Comparison of ENCODE assay signal across 14 cellular contexts in the genomic region with DNA sequence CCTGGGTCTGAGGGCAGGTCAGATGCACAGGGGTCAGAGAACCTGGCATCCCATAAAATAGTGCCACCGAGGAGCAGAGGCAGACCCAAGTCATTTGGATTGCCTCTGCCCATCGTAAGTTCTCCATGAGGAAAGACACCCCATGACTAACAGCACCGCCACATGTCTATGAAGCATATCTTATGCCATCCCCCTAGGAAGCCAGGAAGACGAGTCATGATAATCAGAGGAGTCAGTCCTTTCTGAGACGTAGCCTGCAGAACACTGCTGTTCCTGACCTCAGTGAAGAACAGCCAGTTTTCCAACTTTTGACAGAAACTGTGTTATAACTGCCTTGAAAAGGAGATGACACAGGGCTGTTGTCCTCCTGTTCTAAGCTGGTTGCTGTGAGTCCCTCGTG. TPM values are rescaled to one million over a fixed set of nuclear protein-coding genes. Genes with fewer than 3 reads are reported as not detected.
DNase-seq lines count a peak whose midpoint lies in the region; ATAC-seq and TF ChIP-seq lines count a peak whose summit lies in the region.
"Had no signal": no experiment of that assay in that cellular context is flagged by ENCODE, and none has a peak within 500 bp of the region (broad histone marks: within the 10 kb centered on the region; RNA-seq: fewer than 3 reads in every experiment).

No MANE protein-coding gene starts in this region.

- no peaks in the 10 kb centered on the region for H3K4me1 Mint-ChIP-seq in CD4-positive, alpha-beta memory T cell

- peaks cover 0 to 4% (median 0%) of the 10 kb centered on the region in 8 donors for H3K9me3 Mint-ChIP-seq in CD4-positive, alpha-beta memory T cell
- H3K9me3 Mint-ChIP-seq: activated CD4-positive, alpha-beta T cell treated with anti-CD3 and anti-CD28 coated beads, Interleukin-2, amount 10 ng/mL, durations not matched to agents 24 days and 14 days; activated T-cell treated with anti-CD3 and anti-CD28 coated beads, Interleukin-2, amount 50 U/mL, for 72 hours; type B pancreatic cell had no signal

- no peak for ATAC-seq in HG03159 (IDR thresholded peaks at IDR 0.05; ENCODE audit: unreplicated experiment)
- ATAC-seq: activated T-cell treated with anti-CD3 and anti-CD28 coated beads, Interleukin-2, amount 50 U/mL, for 72 hours had no signal

- H3K9me3 ChIP-seq in AG04450 (ENCODE audit: control insufficient read depth, insufficient read depth, low read length), result no peaks in the 10 kb centered on the region
- H3K9me3 ChIP-seq in CD4-positive, alpha-beta memory T cell (ENCODE audit: control insufficient read depth in 1 of 2, low read length in 2 of 2), result no peaks in the 10 kb centered on the region

- peaks cover 0 to 2% of the 10 kb centered on the region in 2 donors for H3K27me3 Mint-ChIP-seq in CD4-positive, alpha-beta memory T cell
- H3K27me3 Mint-ChIP-seq: activated CD4-positive, alpha-beta T cell treated with anti-CD3 and anti-CD28 coated beads, Interleukin-2, amount 10 ng/mL, durations not matched to agents 24 days and 14 days; type B pancreatic cell had no signal

- TF ChIP-seq CTCF in AG04450 (IDR thresholded peaks at IDR 0.05; ENCODE audit: low read depth, low read length), result no peak

- intact Hi-C loops in CD4-positive, alpha-beta memory T cell (cut with micrococcal nuclease), result no loop called here

- H3K27ac ChIP-seq in AG04450 (ENCODE audit: low read depth, low read length), result peak overlapping the region; percentile 77
- H3K27ac ChIP-seq in CD4-positive, alpha-beta memory T cell (ENCODE audit: low read depth, low read length), result no peak overlapping the region

- H3K27me3 ChIP-seq in AG04450 (ENCODE audit: control insufficient read depth, insufficient read depth, low read length), result no peaks in the 10 kb centered on the region
- no peaks in the 10 kb centered on the region for H3K27me3 ChIP-seq in CD4-positive, alpha-beta memory T cell (ENCODE audit: insufficient read depth, low read length)

- H3K4me1 ChIP-seq in CD4-positive, alpha-beta memory T cell (ENCODE audit: insufficient read depth, low read length), result no peaks in the 10 kb centered on the region

- H3K36me3 ChIP-seq in CD4-positive, alpha-beta memory T cell (ENCODE audit: insufficient read depth, low read length), result no peaks in the 10 kb centered on the region

- H3K27ac Mint-ChIP-seq in CD4-positive, alpha-beta memory T cell, result no peak overlapping the region
- H3K27ac Mint-ChIP-seq: activated CD4-positive, alpha-beta T cell treated with anti-CD3 and anti-CD28 coated beads, Interleukin-2, amount 10 ng/mL, durations not matched to agents 24 days and 14 days; activated T-cell treated with anti-CD3 and anti-CD28 coated beads, Interleukin-2, amount 50 U/mL, for 72 hours; type B pancreatic cell had no signal

- H3K4me3 ChIP-seq in AG04450 (ENCODE audit: low read depth, low read length), result no peak overlapping the region
- H3K4me3 ChIP-seq in CD4-positive, alpha-beta memory T cell (ENCODE audit: low read length in 2 of 2), result no peak overlapping the region

- DNase-seq in AG04450 (ENCODE audit: low read depth, low spot score) (peak; percentile 47), HS-5 (ENCODE audit: low read depth) (peak; percentile 56), astrocyte of the hippocampus (ENCODE audit: low read depth, low spot score) (peak; percentile 29), hepatic stellate cell (ENCODE audit: low spot score) (peak; percentile 58), DMS153 treated with DMSO at 0.1 percent for 48 hours (lab: John Stamatoyannopoulos, UW; ENCODE audit: unreplicated experiment) (no peak), cerebellar nuclear complex (lab: John Stamatoyannopoulos, UW) (no peak)
- no peak for DNase-seq in CD4-positive, alpha-beta memory T cell
- DNase-seq: activated CD4-positive, alpha-beta T cell treated with anti-CD3 and anti-CD28 coated beads, Interleukin-2, amount 10 ng/mL, durations not matched to agents 24 days and 14 days; activated T-cell treated with anti-CD3 and anti-CD28 coated beads, Interleukin-2, amount 50 U/mL, for 72 hours; aorta; NCI-H345 had no signal

- H3K4me3 Mint-ChIP-seq in CD4-positive, alpha-beta memory T cell, result no peak overlapping the region
- H3K4me3 Mint-ChIP-seq: activated CD4-positive, alpha-beta T cell treated with anti-CD3 and anti-CD28 coated beads, Interleukin-2, amount 10 ng/mL, durations not matched to agents 24 days and 14 days; activated T-cell treated with anti-CD3 and anti-CD28 coated beads, Interleukin-2, amount 50 U/mL, for 72 hours; type B pancreatic cell had no signal

- POLR2A ChIA-PET in AG04450 (lab: Yijun Ruan, JAX), result no interaction called here
- POLR2A ChIA-PET in CD4-positive, alpha-beta memory T cell (lab: Charles Lee; ENCODE audit: partially characterized antibody), result no interaction called here

- CTCF ChIA-PET in AG04450 (lab: Charles Lee), result no interaction called here
- CTCF ChIA-PET in CD4-positive, alpha-beta memory T cell (lab: Charles Lee; ENCODE audit: partially characterized antibody), result no interaction called here

- no peaks in the 10 kb centered on the region for H3K36me3 Mint-ChIP-seq in CD4-positive, alpha-beta memory T cell

RNA-seq across cellular contexts. Expression of a gene that starts 51.2 kb away (rescaled TPM):
- polyA plus RNA-seq in AG04450 (2011; rRNA removed), result 0.35 and 0.36 TPM in 2 replicates
- polyA minus RNA-seq in AG04450 (2011; rRNA and poly(A)+ RNA removed), result 0.39 and 0.41 TPM in 2 replicates
- total RNA-seq in CD4-positive, alpha-beta memory T cell, result not detected
- polyA plus RNA-seq in CD4-positive, alpha-beta memory T cell, result not detected
- total RNA-seq: activated CD4-positive, alpha-beta T cell treated with anti-CD3 and anti-CD28 coated beads, Interleukin-2, amount 10 ng/mL, durations not matched to agents 24 days and 14 days; activated T-cell treated with anti-CD3 and anti-CD28 coated beads, Interleukin-2, amount 50 U/mL, for 72 hours; aorta; T-helper 1 cell treated with Interleukin-12 subunit alpha and Interleukin-12 subunit beta and Interleukin-4 antibody, amounts not matched to agents 30 ng/mL and 1 ng/mL, for 36 hours had no signal
- polyA plus RNA-seq: aorta had no signal

Comparison
In these comparisons a context has a peak if more than half of its experiments do, and no peak if none do; other contexts are left out.
1. DNase-seq: peak in AG04450 (single experiment), HS-5 (single experiment), astrocyte of the hippocampus (single experiment) and hepatic stellate cell (single experiment); none in CD4-positive, alpha-beta memory T cell (0 of 5), DMS153 treated with DMSO at 0.1 percent for 48 hours (single experiment) and cerebellar nuclear complex (0 of 2).